ENCODE assay signal across 22 cellular contexts in the genomic region with DNA sequence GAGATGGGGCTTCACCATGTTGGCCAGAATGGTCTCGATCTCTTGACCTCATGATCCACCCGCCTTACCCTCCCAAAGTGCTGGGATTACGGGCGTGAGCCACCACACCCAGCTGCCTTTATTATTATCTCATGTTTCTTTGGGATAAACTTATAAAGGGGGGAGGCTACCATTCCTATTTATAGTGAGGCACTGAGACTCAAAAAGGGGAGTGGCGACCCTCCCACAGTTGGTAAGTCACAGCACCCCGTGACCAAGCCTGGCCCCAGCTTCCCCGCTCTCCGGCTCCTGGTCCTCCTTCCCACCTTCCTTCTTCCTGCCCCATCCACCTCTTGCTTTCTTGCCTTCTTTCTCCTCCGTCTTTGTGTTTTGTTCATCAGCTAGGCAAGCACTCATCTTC. TPM values are rescaled to one million over a fixed set of nuclear protein-coding genes. Genes with fewer than 3 reads are reported as not detected.
"Had no signal": no experiment of that assay in that cellular context is flagged by ENCODE, and none has a peak within 500 bp of the region (broad histone marks: within the 10 kb centered on the region; RNA-seq: fewer than 3 reads in every experiment).

No MANE protein-coding gene starts in this region.

- H3K27me3 Mint-ChIP-seq: activated CD4-positive, alpha-beta memory T cell treated with anti-CD3 and anti-CD28 coated beads for 36 hours; activated CD8-positive, alpha-beta memory T cell treated with anti-CD3 and anti-CD28 coated beads, Interleukin-2, amount 10 ng/mL, durations not matched to agents 7 days and 5 days; activated naive CD8-positive, alpha-beta T cell; activated T-helper 17 cell treated with anti-CD3 and anti-CD28 coated beads, Interleukin-2, amount 50 U/mL, for 72 hours had no signal

- H3K36me3 Mint-ChIP-seq: activated CD4-positive, alpha-beta memory T cell treated with anti-CD3 and anti-CD28 coated beads for 36 hours; activated CD8-positive, alpha-beta memory T cell treated with anti-CD3 and anti-CD28 coated beads, Interleukin-2, amount 10 ng/mL, durations not matched to agents 7 days and 5 days had no signal

- H3K9me3 Mint-ChIP-seq: activated CD4-positive, alpha-beta memory T cell treated with anti-CD3 and anti-CD28 coated beads for 36 hours; activated naive CD4-positive, alpha-beta T cell treated with anti-CD3 and anti-CD28 coated beads for 36 hours; activated T-helper 17 cell treated with anti-CD3 and anti-CD28 coated beads, Interleukin-2, amount 50 U/mL, for 72 hours; brain; endodermal cell had no signal

- DNase-seq: activated CD4-positive, alpha-beta memory T cell treated with anti-CD3 and anti-CD28 coated beads for 36 hours; activated CD4-positive, alpha-beta T cell treated with anti-CD3 and anti-CD28 coated beads for 1 hour; activated CD4-positive, alpha-beta T cell treated with anti-CD3 and anti-CD28 coated beads for 48 hours; activated CD8-positive, alpha-beta memory T cell treated with anti-CD3 and anti-CD28 coated beads, Interleukin-2, amount 10 ng/mL, durations not matched to agents 7 days and 5 days; activated CD8-positive, alpha-beta memory T cell treated with anti-CD3 and anti-CD28 coated beads, Interleukin-2, amount 50 U/mL, for 4 hours; activated CD8-positive, alpha-beta T cell treated with anti-CD3 and anti-CD28 coated beads, Interleukin-2, amount 10 ng/mL, durations not matched to agents 7 days and 5 days; activated effector memory CD4-positive, alpha-beta T cell treated with Interleukin-2 at 50 U/mL for 16 hours; activated naive CD4-positive, alpha-beta T cell treated with anti-CD3 and anti-CD28 coated beads for 36 hours; activated T-cell treated with anti-CD3 and anti-CD28 coated beads, Interleukin-2, amount 50 U/mL, for 1 hour; central memory CD4-positive, alpha-beta T cell; cerebellar nuclear complex; colonic mucosa; effector memory CD4-positive, alpha-beta T cell; endodermal cell; foreskin fibroblast; head of caudate nucleus; T-helper 2 cell had no signal

- H3K4me1 Mint-ChIP-seq: endodermal cell had no signal

- H3K27ac Mint-ChIP-seq: activated CD4-positive, alpha-beta memory T cell treated with anti-CD3 and anti-CD28 coated beads for 36 hours; activated CD8-positive, alpha-beta memory T cell treated with anti-CD3 and anti-CD28 coated beads, Interleukin-2, amount 10 ng/mL, durations not matched to agents 7 days and 5 days; activated CD8-positive, alpha-beta T cell treated with anti-CD3 and anti-CD28 coated beads, Interleukin-2, amount 10 ng/mL, durations not matched to agents 7 days and 5 days; activated naive CD4-positive, alpha-beta T cell treated with anti-CD3 and anti-CD28 coated beads for 36 hours; activated naive CD8-positive, alpha-beta T cell; brain; endodermal cell had no signal

- H3K4me3 Mint-ChIP-seq: activated CD4-positive, alpha-beta memory T cell treated with anti-CD3 and anti-CD28 coated beads for 36 hours; activated CD8-positive, alpha-beta memory T cell treated with anti-CD3 and anti-CD28 coated beads, Interleukin-2, amount 10 ng/mL, durations not matched to agents 7 days and 5 days; activated CD8-positive, alpha-beta T cell treated with anti-CD3 and anti-CD28 coated beads, Interleukin-2, amount 10 ng/mL, durations not matched to agents 7 days and 5 days; activated naive CD4-positive, alpha-beta T cell treated with anti-CD3 and anti-CD28 coated beads for 36 hours; activated naive CD8-positive, alpha-beta T cell; endodermal cell had no signal

- ATAC-seq: activated CD8-positive, alpha-beta memory T cell treated with anti-CD3 and anti-CD28 coated beads, Interleukin-2, amount 10 ng/mL, durations not matched to agents 7 days and 5 days; activated CD8-positive, alpha-beta T cell treated with anti-CD3 and anti-CD28 coated beads, Interleukin-2, amount 10 ng/mL, durations not matched to agents 7 days and 5 days; activated T-helper 17 cell treated with anti-CD3 and anti-CD28 coated beads, Interleukin-2, amount 50 U/mL, for 72 hours; esophagus mucosa had no signal

RNA-seq across cellular contexts. Expression of gene ADPRM, which starts 45.5 kb away (rescaled TPM):
- total RNA-seq: ascending aorta had no signal
